In the genomic region with DNA sequence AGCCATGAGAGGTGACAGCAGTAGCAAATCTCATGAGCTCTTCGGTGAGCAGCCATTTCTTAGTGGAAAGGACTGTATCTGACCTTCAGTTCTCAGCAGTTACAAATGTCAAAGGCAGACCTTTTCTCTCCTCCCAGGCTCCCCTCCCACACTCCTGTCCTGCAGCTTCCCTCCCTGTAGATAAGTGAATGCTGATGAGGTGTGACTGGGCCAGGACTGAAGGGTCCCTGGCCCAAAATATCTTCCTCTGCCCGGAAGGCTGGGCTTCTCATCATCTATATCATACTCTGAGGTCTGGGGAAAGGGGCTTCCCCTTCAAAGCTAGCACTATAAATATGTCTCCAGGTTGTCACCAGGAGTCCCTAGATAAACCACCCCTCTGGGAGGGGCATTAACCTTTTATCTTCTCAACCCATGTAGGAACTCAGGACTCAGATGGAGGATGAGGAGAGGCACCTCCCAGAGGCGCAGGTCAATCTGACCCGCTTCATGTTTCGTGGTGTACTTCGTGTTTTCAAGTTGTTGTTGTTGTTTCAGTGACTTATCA, we compare ENCODE assay signal across 1 cellular context.
TF ChIP-seq lines count a peak whose summit lies in the region.

No MANE protein-coding gene starts in this region.

TF ChIP-seq in K562, 482 proteins besides CTCF, POLR2A, EP300 and RAD21 (continued from another document and continues in another):
- peak in 1 of 2 experiments; percentile 97; a peak in 2 of 4 replicates for TF ChIP-seq ZMIZ1 (IDR thresholded peaks at IDR 0.05; ENCODE audit: low read depth in 2 of 2, low read length in 2 of 2)
- TF ChIP-seq MIER1 (IDR thresholded peaks at IDR 0.05; ENCODE audit: low read depth) = no peak
- no peak for TF ChIP-seq ZNF76 (CRISPR knock-in tag; IDR thresholded peaks at IDR 0.05; ENCODE audit: borderline replicate concordance)
- TF ChIP-seq ZNF592 (IDR thresholded peaks at IDR 0.05) = peak; percentile 59; the same call in 1 of the 2 replicates
- no peak for TF ChIP-seq ATF2 (CRISPR knock-in tag; IDR thresholded peaks at IDR 0.05)
- 0 out of 2 replicates have a peak, but pooled peaks have one; percentile 34 for TF ChIP-seq TRIM28 (IDR thresholded peaks at IDR 0.05)
- TF ChIP-seq SIN3A (IDR thresholded peaks at IDR 0.05; ENCODE audit: borderline replicate concordance in 2 of 2, control insufficient read depth in 1 of 2, low read depth in 2 of 2, low read length in 2 of 2) = peak in 1 of 2 experiments; percentile 89; a peak in 2 of 4 replicates
- no peak for TF ChIP-seq CHCHD3 (CRISPR knock-in tag; IDR thresholded peaks at IDR 0.05)
- TF ChIP-seq JUN (IDR thresholded peaks at IDR 0.05; ENCODE audit: borderline replicate concordance, low read depth, low read length) = 0 out of 2 replicates have a peak, but pooled peaks have one; percentile 25
- no peak for TF ChIP-seq JUN (CRISPR knock-in tag; IDR thresholded peaks at IDR 0.05; ENCODE audit: borderline replicate concordance)
- 0 out of 2 replicates have a peak, but pooled peaks have one; percentile 54 for TF ChIP-seq HMGXB4 (CRISPR knock-in tag; IDR thresholded peaks at IDR 0.05)
- no peak for TF ChIP-seq ZNF445 (CRISPR knock-in tag; IDR thresholded peaks at IDR 0.05; ENCODE audit: low read depth)
- peak; percentile 97 for TF ChIP-seq TEAD4 (IDR thresholded peaks at IDR 0.05; ENCODE audit: low read length)
- no peak for TF ChIP-seq TEAD4 (CRISPR knock-in tag; IDR thresholded peaks at IDR 0.05; ENCODE audit: borderline replicate concordance)
- peak in 1 of 2 experiments; percentile 62; a peak in 1 of 4 replicates for TF ChIP-seq NONO (IDR thresholded peaks at IDR 0.05; ENCODE audit: low read depth in 2 of 2, low read length in 1 of 2)
- 0 out of 4 replicates have a peak, but pooled peaks of 1 of the 2 experiments have one; percentile 43 for TF ChIP-seq TEAD1 (CRISPR knock-in tag; IDR thresholded peaks at IDR 0.05)
- TF ChIP-seq POLR2B (IDR thresholded peaks at IDR 0.05; ENCODE audit: low read depth, partially characterized antibody) = peak; percentile 44
- TF ChIP-seq ZNF121 (CRISPR knock-in tag; conservative IDR thresholded peaks at IDR 0.05) = no peak
- TF ChIP-seq ZBTB11 (CRISPR knock-in tag; IDR thresholded peaks at IDR 0.05) = peak in 1 of 3 experiments; percentile 53; a peak in 1 of 6 replicates
- TF ChIP-seq RAD51 (IDR thresholded peaks at IDR 0.05; ENCODE audit: borderline replicate concordance, low read depth) = 0 out of 2 replicates have a peak, but pooled peaks have one; percentile 33
- TF ChIP-seq MED1 (CRISPR knock-in tag; IDR thresholded peaks at IDR 0.05; ENCODE audit: borderline replicate concordance) = no peak
- TF ChIP-seq KDM1A (IDR thresholded peaks at IDR 0.05) = peak; percentile 94 to 95
- TF ChIP-seq HDGF (IDR thresholded peaks at IDR 0.05) = no peak
- TF ChIP-seq SPI1 (IDR thresholded peaks at IDR 0.05; ENCODE audit: borderline replicate concordance, low read depth, low read length) = peak; percentile 63
- no peak for TF ChIP-seq GTF2F1 (IDR thresholded peaks at IDR 0.05; ENCODE audit: low read depth, low read length)
- 0 out of 2 replicates have a peak, but pooled peaks have one; percentile 24 for TF ChIP-seq KLF1 (tag; IDR thresholded peaks at IDR 0.05)
- TF ChIP-seq ZFP36 (IDR thresholded peaks at IDR 0.05; ENCODE audit: low read depth, low read length, partially characterized antibody) = peak; percentile 68
- no peak for TF ChIP-seq ZNF263 (CRISPR knock-in tag; IDR thresholded peaks at IDR 0.05; ENCODE audit: borderline replicate concordance)
- peak; percentile 93 for TF ChIP-seq FOXM1 (IDR thresholded peaks at IDR 0.05; ENCODE audit: low read depth)
- no peak for TF ChIP-seq FOXM1 (CRISPR knock-in tag; IDR thresholded peaks at IDR 0.05; ENCODE audit: low read depth)
- TF ChIP-seq HDAC2 (IDR thresholded peaks at IDR 0.05) = peak; percentile 94
- TF ChIP-seq JUND (IDR thresholded peaks at IDR 0.05; ENCODE audit: borderline replicate concordance, low read depth, low read length) = peak; percentile 69
- peak; percentile 71; the same call in 2 of the 3 replicates for TF ChIP-seq JUND (tag; IDR thresholded peaks at IDR 0.05; ENCODE audit: borderline replicate concordance, low read depth, low read length)
- peak; percentile 73; the same call in 1 of the 2 replicates for TF ChIP-seq ZNF395 (CRISPR knock-in tag; IDR thresholded peaks at IDR 0.05)
- TF ChIP-seq CBFA2T2 (conservative IDR thresholded peaks at IDR 0.05) = peak; percentile 98
- no peak for TF ChIP-seq ZNF561 (CRISPR knock-in tag; conservative IDR thresholded peaks at IDR 0.05)
- peak; percentile 80; the same call in 1 of the 2 replicates for TF ChIP-seq ARID3A (IDR thresholded peaks at IDR 0.05; ENCODE audit: borderline replicate concordance, low read depth, low read length)
- no peak for TF ChIP-seq EHMT2 (IDR thresholded peaks at IDR 0.05)
- TF ChIP-seq CHD2 (IDR thresholded peaks at IDR 0.05; ENCODE audit: low read depth, low read length) = no peak
- TF ChIP-seq BRD9 (IDR thresholded peaks at IDR 0.05; ENCODE audit: low read depth, partially characterized antibody) = peak; percentile 38
- peak; percentile 50; the same call in 1 of the 2 replicates for TF ChIP-seq MYNN (IDR thresholded peaks at IDR 0.05)
- no peak for TF ChIP-seq MYNN (CRISPR knock-in tag; IDR thresholded peaks at IDR 0.05)
- 0 out of 2 replicates have a peak, but pooled peaks have one; percentile 33 for TF ChIP-seq FOXP1 (CRISPR knock-in tag; IDR thresholded peaks at IDR 0.05)
- peak; percentile 42; the same call in 1 of the 2 replicates for TF ChIP-seq MXI1 (IDR thresholded peaks at IDR 0.05; ENCODE audit: low read depth, low read length)
